ENCODE assay signal across 8 cellular contexts in genomic region chr11:8682219-8683114, GRCh38. TPM values are rescaled to one million over a fixed set of nuclear protein-coding genes. Genes with fewer than 3 reads are reported as not detected.
DNase-seq lines count a peak whose midpoint lies in the region; ATAC-seq and TF ChIP-seq lines count a peak whose summit lies in the region.

Gene RPL27A (plus strand): TSS chr11:8682792. CDS start chr11:8682814, 22 bp downstream.
A gene with protein sequence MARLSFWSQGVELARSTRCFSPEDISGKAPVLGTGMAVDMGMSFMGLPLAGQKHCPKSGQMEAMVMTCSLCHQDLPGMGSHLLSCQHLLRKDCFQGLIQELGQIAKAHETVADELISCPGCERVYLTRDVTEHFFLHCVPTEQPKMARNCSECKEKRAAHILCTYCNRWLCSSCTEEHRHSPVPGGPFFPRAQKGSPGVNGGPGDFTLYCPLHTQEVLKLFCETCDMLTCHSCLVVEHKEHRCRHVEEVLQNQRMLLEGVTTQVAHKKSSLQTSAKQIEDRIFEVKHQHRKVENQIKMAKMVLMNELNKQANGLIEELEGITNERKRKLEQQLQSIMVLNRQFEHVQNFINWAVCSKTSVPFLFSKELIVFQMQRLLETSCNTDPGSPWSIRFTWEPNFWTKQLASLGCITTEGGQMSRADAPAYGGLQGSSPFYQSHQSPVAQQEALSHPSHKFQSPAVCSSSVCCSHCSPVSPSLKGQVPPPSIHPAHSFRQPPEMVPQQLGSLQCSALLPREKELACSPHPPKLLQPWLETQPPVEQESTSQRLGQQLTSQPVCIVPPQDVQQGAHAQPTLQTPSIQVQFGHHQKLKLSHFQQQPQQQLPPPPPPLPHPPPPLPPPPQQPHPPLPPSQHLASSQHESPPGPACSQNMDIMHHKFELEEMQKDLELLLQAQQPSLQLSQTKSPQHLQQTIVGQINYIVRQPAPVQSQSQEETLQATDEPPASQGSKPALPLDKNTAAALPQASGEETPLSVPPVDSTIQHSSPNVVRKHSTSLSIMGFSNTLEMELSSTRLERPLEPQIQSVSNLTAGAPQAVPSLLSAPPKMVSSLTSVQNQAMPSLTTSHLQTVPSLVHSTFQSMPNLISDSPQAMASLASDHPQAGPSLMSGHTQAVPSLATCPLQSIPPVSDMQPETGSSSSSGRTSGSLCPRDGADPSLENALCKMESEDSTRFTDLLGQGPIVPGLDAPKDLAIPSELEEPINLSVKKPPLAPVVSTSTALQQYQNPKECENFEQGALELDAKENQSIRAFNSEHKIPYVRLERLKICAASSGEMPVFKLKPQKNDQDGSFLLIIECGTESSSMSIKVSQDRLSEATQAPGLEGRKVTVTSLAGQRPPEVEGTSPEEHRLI (N-terminal part only) (minus strand): TSS chr11:8682665. CDS start chr11:8672274, 10,391 bp downstream.

- TF ChIP-seq POLR2A in lower leg skin (IDR thresholded peaks at IDR 0.05) = peak in 1 of 2 donors; percentile 97

- POLR2A ChIA-PET in CD4-positive, alpha-beta T cell (lab: Charles Lee) = interaction anchor here (0.5 to 2.2 kb wide), 15 partner anchors 8 to 778 kb away, joined by 3 to 18 read pairs (median 4); partner anchors contain the start of genes EIF3F, TMEM9B and ZNF143

- TF ChIP-seq CTCF in CD4-positive, alpha-beta T cell (IDR thresholded peaks at IDR 0.05) = no peak
- no peak for TF ChIP-seq CTCF in lower leg skin (IDR thresholded peaks at IDR 0.05)

- H3K27ac Mint-ChIP-seq in CD4-positive, alpha-beta T cell = peak within 1 kb of the TSS; percentile 99

- H3K27me3 ChIP-seq in CD4-positive, alpha-beta T cell (ENCODE audit: control insufficient read depth, insufficient read depth, low read length) = no peaks in the 10 kb centered on the region

- no peaks in the 10 kb centered on the region for H3K9me3 Mint-ChIP-seq in CD4-positive, alpha-beta T cell

- CTCF ChIA-PET in CD4-positive, alpha-beta T cell (lab: Charles Lee) = interaction anchor here (0.5 to 1.4 kb wide), 2 partner anchors 139 to 282 kb away, joined by 3 read pairs; partner anchors contain the start of gene TMEM9B

- H3K27ac ChIP-seq in CD4-positive, alpha-beta T cell (ENCODE audit: low read depth, low read length) = peak within 1 kb of the TSS; percentile 92

- peak; percentile 97 to 100 (median 99) for DNase-seq in CD4-positive, alpha-beta T cell
- DNase-seq in NCI-H82 (lab: John Stamatoyannopoulos, UW) = peak; percentile 97
- peak; percentile 99 for DNase-seq in activated CD4-positive, alpha-beta T cell treated with anti-CD3 and anti-CD28 coated beads, Interleukin-2, amount 50 U/mL, for 48 hours
- peak; percentile 98 for DNase-seq in dermis blood vessel endothelial cell
- peak; percentile 97 to 100 for DNase-seq in lower leg skin (ENCODE audit: low spot score in 2 of 2)
- peak; percentile 97 to 99 for DNase-seq in stimulated activated CD4-positive, alpha-beta T cell treated with anti-CD3 and anti-CD28 coated beads, Interleukin-4, amount 100 ng/mL, for 4 hours

- no peaks in the 10 kb centered on the region for H3K9me3 ChIP-seq in CD4-positive, alpha-beta T cell (ENCODE audit: control insufficient read depth, low read length)

- H3K4me3 ChIP-seq in lower leg skin (ENCODE audit: low read depth, poor library complexity, severe bottlenecking) = peak within 1 kb of the TSS; percentile 100

- peaks cover 87% of the 10 kb centered on the region for H3K36me3 Mint-ChIP-seq in CD4-positive, alpha-beta T cell (ENCODE audit: low read depth)

- peak; percentile 94 for ATAC-seq in CD4-positive, alpha-beta T cell (ENCODE audit: poor library complexity)
- ATAC-seq in GM19452 (IDR thresholded peaks at IDR 0.05; ENCODE audit: unreplicated experiment) (peak; percentile 97), HG03575 (IDR thresholded peaks at IDR 0.05; ENCODE audit: extremely low read depth, insufficient number of reproducible peaks, low FRiP score, unreplicated experiment) (peak; percentile 62)

- H3K4me3 Mint-ChIP-seq in CD4-positive, alpha-beta T cell = peak within 1 kb of the TSS; percentile 99

- H3K4me1 Mint-ChIP-seq in CD4-positive, alpha-beta T cell (ENCODE audit: low read depth) = peaks cover 52% of the 10 kb centered on the region

- intact Hi-C loops in CD4-positive, alpha-beta T cell (cut with DNase I, micrococcal nuclease) = loop anchor here (2.0 to 10.0 kb wide), 10 partner anchors 230 to 1862 kb away; partner anchors contain the start of genes ADM (in 1 of the 2), AKIP1 (in 1 of the 2), EIF3F (in 1 of the 2) and IPO7 (in 1 of the 2)
- intact Hi-C loops in lower leg skin (cut with DNase I; ENCODE audit: low total_unique reads) = no loop called here

- H3K27me3 Mint-ChIP-seq in CD4-positive, alpha-beta T cell = no peaks in the 10 kb centered on the region

- 0% methylated on average over 64 to 65 of the region's 73 CpGs for WGBS in lower leg skin, 2 donors

RNA-seq across cellular contexts. Expression of gene RPL27A, which starts in this region (rescaled TPM):
- total RNA-seq in CD4-positive, alpha-beta T cell = 1,000 to 10,000 TPM; 1,667 to 1,721 TPM
- 438 and 724 TPM in 2 replicates for total RNA-seq in dermis blood vessel endothelial cell
- total RNA-seq in lower leg skin = 1,000 to 10,000 TPM in 3 of 4 donors, 100 to 1,000 TPM in 1; 913 to 2,100 (median 1,383) TPM

RNA-seq across cellular contexts. Expression of the second gene that starts in this region (rescaled TPM):
- 1 to 10 TPM; 6.8 to 9.8 TPM for total RNA-seq in CD4-positive, alpha-beta T cell
- total RNA-seq in dermis blood vessel endothelial cell (5.6 and 7.4 TPM in 2 replicates), lower leg skin (10 to 100 TPM in 1 of 4 donors, 1 to 10 TPM in 3; 3.3 to 13.0 (median 6.2) TPM)

Comparison
In these comparisons a context has a peak if more than half of its experiments do, and no peak if none do; other contexts are left out.
1. Peak in every context shown above with its lines: DNase-seq, ATAC-seq, H3K4me3 ChIP-seq and H3K27ac ChIP-seq.